In genomic region chr15:84992157-84992940, GRCh38 we compare ENCODE assay signal across 8 cellular contexts. TPM values are rescaled to one million over a fixed set of nuclear protein-coding genes. Genes with fewer than 3 reads are reported as not detected.
DNase-seq lines count a peak whose midpoint lies in the region; ATAC-seq and TF ChIP-seq lines count a peak whose summit lies in the region.

No MANE protein-coding gene starts in this region.

- H3K27me3 Mint-ChIP-seq in activated CD4-positive, alpha-beta memory T cell treated with anti-CD3 and anti-CD28 coated beads, Interleukin-2, amount 10 ng/mL, durations not matched to agents 7 days and 5 days = no peaks in the 10 kb centered on the region
- H3K27me3 Mint-ChIP-seq in CD14-positive monocyte (ENCODE audit: low read depth in 3 of 3) = no peaks in the 10 kb centered on the region

- H3K36me3 ChIP-seq in left ventricle myocardium inferior = no peaks in the 10 kb centered on the region

- POLR2A ChIA-PET in activated CD4-positive, alpha-beta memory T cell treated with anti-CD3 and anti-CD28 coated beads, Interleukin-2, amount 10 ng/mL, durations not matched to agents 7 days and 5 days (lab: Charles Lee) = interaction anchor here (0.7 to 2.2 kb wide), 3 partner anchors 11 to 14 kb away, joined by 3 to 12 read pairs (median 3); partner anchors contain the start of gene PDE8A

- TF ChIP-seq CTCF in left ventricle myocardium inferior (IDR thresholded peaks at IDR 0.05; ENCODE audit: borderline replicate concordance) (no peak), CD14-positive monocyte (IDR thresholded peaks at IDR 0.05) (no peak)

- H3K27ac ChIP-seq in left ventricle myocardium inferior (replicated peaks) = peak overlapping the region; percentile 9

- H3K4me1 Mint-ChIP-seq in activated CD4-positive, alpha-beta memory T cell treated with anti-CD3 and anti-CD28 coated beads, Interleukin-2, amount 10 ng/mL, durations not matched to agents 7 days and 5 days = peaks cover 47% of the 10 kb centered on the region
- H3K4me1 Mint-ChIP-seq in stimulated activated effector memory CD8-positive, alpha-beta T cell treated with anti-CD3 and anti-CD28 coated beads, Interleukin-12 subunit alpha, Interleukin-12 subunit beta, amount 100 ng/mL, for 72 hours = peaks cover 49% of the 10 kb centered on the region
- peaks cover 44% of the 10 kb centered on the region for H3K4me1 Mint-ChIP-seq in CD14-positive monocyte

- H3K27ac Mint-ChIP-seq in activated CD4-positive, alpha-beta memory T cell treated with anti-CD3 and anti-CD28 coated beads, Interleukin-2, amount 10 ng/mL, durations not matched to agents 7 days and 5 days = peak overlapping the region; percentile 6
- H3K27ac Mint-ChIP-seq in stimulated activated effector memory CD8-positive, alpha-beta T cell treated with anti-CD3 and anti-CD28 coated beads, Interleukin-12 subunit alpha, Interleukin-12 subunit beta, amount 100 ng/mL, for 72 hours = peak overlapping the region; percentile 3
- H3K27ac Mint-ChIP-seq in CD14-positive monocyte = peak overlapping the region in 3 of 7 donors; percentile 2 to 61 (median 28)

- peaks cover 53% of the 10 kb centered on the region for H3K4me1 ChIP-seq in left ventricle myocardium inferior

- CTCF ChIA-PET in activated CD4-positive, alpha-beta memory T cell treated with anti-CD3 and anti-CD28 coated beads, Interleukin-2, amount 10 ng/mL, durations not matched to agents 7 days and 5 days (lab: Charles Lee) = no interaction called here

- H3K4me3 Mint-ChIP-seq in activated CD4-positive, alpha-beta memory T cell treated with anti-CD3 and anti-CD28 coated beads, Interleukin-2, amount 10 ng/mL, durations not matched to agents 7 days and 5 days = no peak overlapping the region
- H3K4me3 Mint-ChIP-seq in stimulated activated effector memory CD8-positive, alpha-beta T cell treated with anti-CD3 and anti-CD28 coated beads, Interleukin-12 subunit alpha, Interleukin-12 subunit beta, amount 100 ng/mL, for 72 hours = peak overlapping the region; percentile 8
- no peak overlapping the region for H3K4me3 Mint-ChIP-seq in CD14-positive monocyte

- intact Hi-C loops in left ventricle myocardium inferior (cut with micrococcal nuclease) = no loop called here
- intact Hi-C loops in CD14-positive monocyte (cut with micrococcal nuclease) = no loop called here

- DNase-seq in NK-92 treated with Interleukin-12 subunit alpha and Interleukin-12 subunit beta, amount 100 ng/mL, for 24 hours (lab: John Stamatoyannopoulos, UW) = peak; percentile 15
- DNase-seq in NK-92 (lab: John Stamatoyannopoulos, UW; ENCODE audit: unreplicated experiment) (no peak), left ventricle myocardium inferior (no peak), NCI-H82 (lab: John Stamatoyannopoulos, UW) (no peak), CD14-positive monocyte (ENCODE audit: low spot score) (no peak)
- DNase-seq in activated CD4-positive, alpha-beta memory T cell treated with anti-CD3 and anti-CD28 coated beads, Interleukin-2, amount 10 ng/mL, durations not matched to agents 7 days and 5 days = peak; percentile 42
- no peak for DNase-seq in stimulated activated effector memory CD8-positive, alpha-beta T cell treated with anti-CD3 and anti-CD28 coated beads, Interleukin-12 subunit alpha, Interleukin-12 subunit beta, amount 100 ng/mL, for 72 hours (ENCODE audit: low spot score in 2 of 2)

- H3K36me3 Mint-ChIP-seq in activated CD4-positive, alpha-beta memory T cell treated with anti-CD3 and anti-CD28 coated beads, Interleukin-2, amount 10 ng/mL, durations not matched to agents 7 days and 5 days (ENCODE audit: low read depth) = no peaks in the 10 kb centered on the region
- H3K36me3 Mint-ChIP-seq in stimulated activated effector memory CD8-positive, alpha-beta T cell treated with anti-CD3 and anti-CD28 coated beads, Interleukin-12 subunit alpha, Interleukin-12 subunit beta, amount 100 ng/mL, for 72 hours = no peaks in the 10 kb centered on the region
- peaks cover 0 to 2% of the 10 kb centered on the region in 2 donors for H3K36me3 Mint-ChIP-seq in CD14-positive monocyte

- ATAC-seq in stimulated activated effector memory CD8-positive, alpha-beta T cell treated with anti-CD3 and anti-CD28 coated beads, Interleukin-12 subunit alpha, Interleukin-12 subunit beta, amount 100 ng/mL, for 72 hours = peak; percentile 96
- no peak for ATAC-seq in HG02840 (IDR thresholded peaks at IDR 0.05; ENCODE audit: low FRiP score, unreplicated experiment)

- H3K9me3 Mint-ChIP-seq in activated CD4-positive, alpha-beta memory T cell treated with anti-CD3 and anti-CD28 coated beads, Interleukin-2, amount 10 ng/mL, durations not matched to agents 7 days and 5 days = no peaks in the 10 kb centered on the region
- no peaks in the 10 kb centered on the region for H3K9me3 Mint-ChIP-seq in stimulated activated effector memory CD8-positive, alpha-beta T cell treated with anti-CD3 and anti-CD28 coated beads, Interleukin-12 subunit alpha, Interleukin-12 subunit beta, amount 100 ng/mL, for 72 hours
- H3K9me3 Mint-ChIP-seq in CD14-positive monocyte = no peaks in the 10 kb centered on the region

- no peaks in the 10 kb centered on the region for H3K27me3 ChIP-seq in left ventricle myocardium inferior (ENCODE audit: low read depth)

- H3K9me3 ChIP-seq in left ventricle myocardium inferior (replicated peaks) = no peaks in the 10 kb centered on the region

- no peak overlapping the region for H3K4me3 ChIP-seq in left ventricle myocardium inferior

RNA-seq across cellular contexts. Expression of gene PDE8A, which starts 10.7 kb away (rescaled TPM):
- total RNA-seq in activated CD4-positive, alpha-beta memory T cell treated with anti-CD3 and anti-CD28 coated beads, Interleukin-2, amount 10 ng/mL, durations not matched to agents 7 days and 5 days = 10 to 100 TPM; 24.4 to 25.1 TPM
- 17.8 TPM for total RNA-seq in left ventricle myocardium inferior
- polyA plus RNA-seq in CD14-positive monocyte = 1 to 10 TPM; 2.8 to 4.9 TPM

Comparison
In these comparisons a context has a peak if more than half of its experiments do, and no peak if none do; other contexts are left out.
1. DNase-seq: peak in NK-92 treated with Interleukin-12 subunit alpha and Interleukin-12 subunit beta, amount 100 ng/mL, for 24 hours (single experiment) and activated CD4-positive, alpha-beta memory T cell treated with anti-CD3 and anti-CD28 coated beads, Interleukin-2, amount 10 ng/mL, durations not matched to agents 7 days and 5 days (single experiment); none in NK-92 (single experiment), left ventricle myocardium inferior (single experiment), stimulated activated effector memory CD8-positive, alpha-beta T cell treated with anti-CD3 and anti-CD28 coated beads, Interleukin-12 subunit alpha, Interleukin-12 subunit beta, amount 100 ng/mL, for 72 hours (0 of 2), NCI-H82 (single experiment) and CD14-positive monocyte (single experiment).